21 cellular contexts compared by ENCODE assay signal in genomic region chr6:82179415-82179814, GRCh38.
A peak's percentile ranks its signal among the peaks of the same experiment; 100 is the strongest.
DNase-seq lines count a peak whose midpoint lies in the region; ATAC-seq, FAIRE-seq and TF ChIP-seq lines count a peak whose summit lies in the region.
"Had no signal": no experiment of that assay in that cellular context is flagged by ENCODE, and none has a peak within 500 bp of the region (broad histone marks: within the 10 kb centered on the region; RNA-seq: fewer than 3 reads in every experiment).

No MANE protein-coding gene starts in this region.

- BruUV-seq in MCF 10A (replicated peaks; lab: Mats Ljungman, UMichigan), result no TSS peak
- no TSS peak for BruUV-seq in mammary epithelial cell (replicated peaks; lab: Mats Ljungman, UMichigan)

- H2BK120ac ChIP-seq in mesenchymal stem cell (ENCODE audit: low read depth, low read length), result no peak overlapping the region

- H3F3A ChIP-seq in smooth muscle cell (ENCODE audit: low read depth), result no peaks in the 10 kb centered on the region

- no peak overlapping the region for H2BK12ac ChIP-seq in mesenchymal stem cell (ENCODE audit: low read length in 2 of 2)

- H3K4me1 Mint-ChIP-seq in MCF 10A (ENCODE audit: insufficient read depth, unreplicated experiment), result no peaks in the 10 kb centered on the region
- H3K4me1 Mint-ChIP-seq in astrocyte (ENCODE audit: low read depth, unreplicated experiment), result peaks cover 9% of the 10 kb centered on the region

- H2AFZ ChIP-seq in mammary epithelial cell (ENCODE audit: low read depth, low read length) (no peak overlapping the region), astrocyte (ENCODE audit: low read depth, low read length) (no peak overlapping the region), mesenchymal stem cell (ENCODE audit: low read depth, low read length) (no peak overlapping the region), smooth muscle cell (ENCODE audit: low read depth) (no peak overlapping the region)

- TF ChIP-seq CTCF in MCF 10A (IDR thresholded peaks at IDR 0.05; ENCODE audit: unreplicated experiment), result no peak
- TF ChIP-seq CTCF in mammary epithelial cell (conservative IDR thresholded peaks at IDR 0.05 in 1 of 2, IDR thresholded peaks at IDR 0.05 in 1 of 2; ENCODE audit: extremely low read depth in 1 of 2, insufficient read depth in 1 of 2, low read depth in 1 of 2, low read length in 2 of 2), result no peak
- TF ChIP-seq CTCF in astrocyte (IDR thresholded peaks at IDR 0.05; ENCODE audit: insufficient read depth, low read depth, low read length), result no peak
- TF ChIP-seq CTCF in smooth muscle cell (IDR thresholded peaks at IDR 0.05; ENCODE audit: borderline replicate concordance, insufficient read depth, poor library complexity, severe bottlenecking), result no peak

- H3K9ac ChIP-seq in mammary epithelial cell (ENCODE audit: insufficient read depth, low read length), result no peak overlapping the region
- H3K9ac ChIP-seq in astrocyte (ENCODE audit: low read length), result no peak overlapping the region
- H3K9ac ChIP-seq in mesenchymal stem cell (ENCODE audit: low read length), result peak overlapping the region; percentile 48
- H3K9ac ChIP-seq in smooth muscle cell (ENCODE audit: low read depth), result no peak overlapping the region

- H3K27ac Mint-ChIP-seq in MCF 10A (ENCODE audit: low read depth, unreplicated experiment), result peak overlapping the region; percentile 54
- peak overlapping the region; percentile 3 for H3K27ac Mint-ChIP-seq in astrocyte (ENCODE audit: unreplicated experiment)

- intact Hi-C loops in MCF 10A (cut with micrococcal nuclease), result no loop called here
- intact Hi-C loops in mammary epithelial cell (cut with micrococcal nuclease), result no loop called here
- intact Hi-C loops in aorta (cut with DNase I), result loop anchor here (10.0 kb wide), 1 partner anchor 105 kb away; no protein-coding TSS in a partner anchor

- H3K9me3 ChIP-seq in mammary epithelial cell (replicated peaks; ENCODE audit: insufficient read depth, low read length), result no peaks in the 10 kb centered on the region
- H3K9me3 ChIP-seq in astrocyte (ENCODE audit: insufficient read depth, low read depth, low read length), result no peaks in the 10 kb centered on the region
- H3K9me3 ChIP-seq in mesenchymal stem cell (ENCODE audit: control insufficient read depth, low read length), result no peaks in the 10 kb centered on the region
- no peaks in the 10 kb centered on the region for H3K9me3 ChIP-seq in smooth muscle cell (replicated peaks; ENCODE audit: low read depth)
- H3K9me3 ChIP-seq in aorta (ENCODE audit: control insufficient read depth, low read length), result no peaks in the 10 kb centered on the region

- H3K4me1 ChIP-seq in mammary epithelial cell (ENCODE audit: insufficient read depth, low read length) (no peaks in the 10 kb centered on the region), astrocyte (ENCODE audit: insufficient read depth, low read length) (no peaks in the 10 kb centered on the region), mesenchymal stem cell (ENCODE audit: control insufficient read depth, insufficient read depth, low read depth, low read length) (no peaks in the 10 kb centered on the region), smooth muscle cell (ENCODE audit: low read depth) (no peaks in the 10 kb centered on the region), aorta (ENCODE audit: control insufficient read depth in 1 of 2, insufficient read depth in 2 of 2, low read length in 2 of 2) (no peaks in the 10 kb centered on the region)

- no peak overlapping the region for H2BK5ac ChIP-seq in mesenchymal stem cell (ENCODE audit: low read depth, low read length, poor library complexity, severe bottlenecking)

- in situ Hi-C loops in mammary epithelial cell (cut with MboI; ENCODE audit: low sequenced_read_pairs in 2 of 2), result no loop called here

- no peak overlapping the region for H2AK5ac ChIP-seq in mesenchymal stem cell (ENCODE audit: low read length, severe bottlenecking)

- no peaks in the 10 kb centered on the region for H3K27me3 ChIP-seq in mammary epithelial cell (ENCODE audit: insufficient read depth, low read length)
- no peaks in the 10 kb centered on the region for H3K27me3 ChIP-seq in astrocyte (ENCODE audit: insufficient read depth, low read length)
- no peaks in the 10 kb centered on the region for H3K27me3 ChIP-seq in mesenchymal stem cell (ENCODE audit: control insufficient read depth in 1 of 2, insufficient read depth in 1 of 2, low read length in 2 of 2)
- H3K27me3 ChIP-seq in smooth muscle cell (ENCODE audit: low read depth), result no peaks in the 10 kb centered on the region
- no peaks in the 10 kb centered on the region for H3K27me3 ChIP-seq in aorta (ENCODE audit: control insufficient read depth in 1 of 2, insufficient read depth in 2 of 2, low read length in 1 of 2)

- 98% methylated on average over 4 of the region's 4 CpGs for WGBS in mammary epithelial cell (ENCODE audit: low coverage, missing lambda C conversion rate)
- 89% methylated on average over 4 of the region's 4 CpGs for WGBS in mesenchymal stem cell
- 92% methylated on average over 4 of the region's 4 CpGs for WGBS in smooth muscle cell (ENCODE audit: low lambda C conversion rate)
- WGBS in aorta, 2 donors, result 88 to 89% methylated on average over 4 of the region's 4 CpGs

- no peak overlapping the region for H3K4me2 ChIP-seq in mammary epithelial cell (ENCODE audit: insufficient read depth, low read depth, low read length)
- no peak overlapping the region for H3K4me2 ChIP-seq in astrocyte (ENCODE audit: low read length)
- H3K4me2 ChIP-seq in mesenchymal stem cell (ENCODE audit: low read length, poor library complexity, severe bottlenecking), result no peak overlapping the region
- no peak overlapping the region for H3K4me2 ChIP-seq in smooth muscle cell

- H3K14ac ChIP-seq in mesenchymal stem cell (ENCODE audit: low read length in 2 of 2), result no peak overlapping the region

- ATAC-seq in aorta (ENCODE audit: low FRiP score), result no peak
- ATAC-seq: CD8-positive, alpha-beta T cell had no signal

- H3K79me1 ChIP-seq in mesenchymal stem cell (replicated peaks; ENCODE audit: low read length, poor library complexity, severe bottlenecking), result no peaks in the 10 kb centered on the region

- H4K91ac ChIP-seq in mesenchymal stem cell (ENCODE audit: low read length), result no peak overlapping the region

- dilution Hi-C loops in mammary epithelial cell (cut with HindIII; ENCODE audit: low sequenced_read_pairs), result no loop called here

- H3K9me3 Mint-ChIP-seq in MCF 10A (ENCODE audit: unreplicated experiment), result no peaks in the 10 kb centered on the region
- peaks cover 2% of the 10 kb centered on the region for H3K9me3 Mint-ChIP-seq in astrocyte (ENCODE audit: unreplicated experiment)
- H3K9me3 Mint-ChIP-seq: CD8-positive, alpha-beta T cell had no signal

- H4K20me1 ChIP-seq in mammary epithelial cell (ENCODE audit: insufficient read depth, low read length) (no peaks in the 10 kb centered on the region), astrocyte (ENCODE audit: insufficient read depth, low read length) (no peaks in the 10 kb centered on the region), smooth muscle cell (ENCODE audit: low read depth) (peaks cover 3% of the 10 kb centered on the region)

- no peak overlapping the region for H3K18ac ChIP-seq in mesenchymal stem cell (ENCODE audit: low read depth in 1 of 2, low read length in 2 of 2)

- H3K4ac ChIP-seq in mesenchymal stem cell (ENCODE audit: low read depth in 1 of 2, low read length in 2 of 2), result no peak overlapping the region

- H3K27me3 Mint-ChIP-seq in MCF 10A (ENCODE audit: insufficient read depth, unreplicated experiment) (no peaks in the 10 kb centered on the region), astrocyte (ENCODE audit: low read depth, unreplicated experiment) (no peaks in the 10 kb centered on the region)

- no peak overlapping the region for H3K4me3 Mint-ChIP-seq in MCF 10A (ENCODE audit: unreplicated experiment)
- no peak overlapping the region for H3K4me3 Mint-ChIP-seq in astrocyte (ENCODE audit: unreplicated experiment)
- H3K4me3 Mint-ChIP-seq: CD8-positive, alpha-beta T cell had no signal

- no peak overlapping the region for H3K4me3 ChIP-seq in mammary epithelial cell (replicated peaks in 1 of 3; ENCODE audit: insufficient read depth in 1 of 3, low read depth in 2 of 3, low read length in 3 of 3)
- no peak overlapping the region for H3K4me3 ChIP-seq in astrocyte (ENCODE audit: insufficient read depth, low read depth, low read length)
- H3K4me3 ChIP-seq in mesenchymal stem cell (ENCODE audit: insufficient read depth in 1 of 2, low read depth in 1 of 2, low read length in 2 of 2), result no peak overlapping the region
- no peak overlapping the region for H3K4me3 ChIP-seq in smooth muscle cell
- H3K4me3 ChIP-seq in aorta (ENCODE audit: low read length in 2 of 2), result no peak overlapping the region

- H3K36me3 Mint-ChIP-seq in MCF 10A (ENCODE audit: insufficient read depth, unreplicated experiment) (peaks cover 75% of the 10 kb centered on the region), astrocyte (ENCODE audit: low read depth, unreplicated experiment) (peaks cover 10% of the 10 kb centered on the region)

- H3K36me3 ChIP-seq in mammary epithelial cell (ENCODE audit: insufficient read depth, low read length), result peaks cover 25% of the 10 kb centered on the region
- peaks cover 13% of the 10 kb centered on the region for H3K36me3 ChIP-seq in astrocyte (ENCODE audit: insufficient read depth, low read length)
- H3K36me3 ChIP-seq in mesenchymal stem cell (ENCODE audit: control insufficient read depth in 1 of 2, insufficient read depth in 2 of 2, low read depth in 1 of 2, low read length in 2 of 2), result peaks cover 9 to 61% of the 10 kb centered on the region in 2 experiments
- peaks cover 14% of the 10 kb centered on the region for H3K36me3 ChIP-seq in smooth muscle cell (ENCODE audit: low read depth)
- H3K36me3 ChIP-seq in aorta (ENCODE audit: control insufficient read depth in 1 of 2, insufficient read depth in 2 of 2, low read length in 1 of 2), result peaks cover 0 to 2% of the 10 kb centered on the region in 2 donors

- no peak for FAIRE-seq in astrocyte (lab: Jason Lieb, UNC)
- FAIRE-seq: A204.1, GM12891 had no signal

- H3K27ac ChIP-seq in mammary epithelial cell (ENCODE audit: insufficient read depth, low read depth, low read length), result no peak overlapping the region
- no peak overlapping the region for H3K27ac ChIP-seq in astrocyte (ENCODE audit: low read depth, low read length)
- no peak overlapping the region for H3K27ac ChIP-seq in mesenchymal stem cell (ENCODE audit: low read length, poor library complexity, severe bottlenecking)
- peak overlapping the region; percentile 33 for H3K27ac ChIP-seq in smooth muscle cell (ENCODE audit: low read depth)
- no peak overlapping the region for H3K27ac ChIP-seq in substantia nigra (ENCODE audit: low read depth, low read length, poor library complexity, severe bottlenecking)
- no peak overlapping the region for H3K27ac ChIP-seq in aorta (ENCODE audit: low read depth in 1 of 2, low read length in 2 of 2)

- no peak overlapping the region for H4K8ac ChIP-seq in mesenchymal stem cell (ENCODE audit: low read length)

- POLR2A ChIA-PET in MCF 10A (lab: Yijun Ruan, JAX), result no interaction called here

- no peak overlapping the region for H2BK15ac ChIP-seq in mesenchymal stem cell (ENCODE audit: low read depth, poor library complexity, severe bottlenecking)

- no peak overlapping the region for H3K23ac ChIP-seq in mesenchymal stem cell (ENCODE audit: low read length in 2 of 2)

- H3K79me2 ChIP-seq in mammary epithelial cell (ENCODE audit: insufficient read depth, low read length) (no peaks in the 10 kb centered on the region), astrocyte (ENCODE audit: insufficient read depth, low read length) (no peaks in the 10 kb centered on the region), smooth muscle cell (ENCODE audit: low read depth) (no peaks in the 10 kb centered on the region)

- CTCF ChIA-PET in MCF 10A (lab: Yijun Ruan, JAX) (interaction anchor here (0.5 to 0.6 kb wide), 2 partner anchors 19 to 177 kb away, joined by 3 read pairs; no protein-coding TSS in a partner anchor), mammary epithelial cell (lab: Charles Lee; ENCODE audit: low non-redundant PET) (no interaction called here)

- DNase-seq in MCF 10A (ENCODE audit: unreplicated experiment), result no peak
- no peak for DNase-seq in mammary epithelial cell
- no peak for DNase-seq in astrocyte (ENCODE audit: low read depth)
- no peak for DNase-seq in mesenchymal stem cell
- no peak for DNase-seq in smooth muscle cell (lab: John Stamatoyannopoulos, UW; ENCODE audit: unreplicated experiment)
- no peak for DNase-seq in NCI-H2171 treated with DMSO at 0.1 percent for 48 hours (lab: John Stamatoyannopoulos, UW)
- no peak for DNase-seq in substantia nigra (lab: John Stamatoyannopoulos, UW)
- DNase-seq in aorta, result no peak
- DNase-seq: CD8-positive, alpha-beta T cell; DMS53; KG1; MV-4-11; NCI-H1694 treated with DMSO at 0.1 percent for 48 hours; NCI-H2107; NCI-H2227 treated with DMSO at 0.1 percent for 48 hours; NCI-H510A treated with DMSO at 0.1 percent for 48 hours; NCI-H774; OCI-M1; SHP77 had no signal

Comparison
In these comparisons a context has a peak if more than half of its experiments do, and no peak if none do; other contexts are left out.
1. intact Hi-C loops: an anchor here in aorta (10.0 kb wide); none called in MCF 10A and mammary epithelial cell.